ENCODE assay signal across 1 cellular context in the genomic region with DNA sequence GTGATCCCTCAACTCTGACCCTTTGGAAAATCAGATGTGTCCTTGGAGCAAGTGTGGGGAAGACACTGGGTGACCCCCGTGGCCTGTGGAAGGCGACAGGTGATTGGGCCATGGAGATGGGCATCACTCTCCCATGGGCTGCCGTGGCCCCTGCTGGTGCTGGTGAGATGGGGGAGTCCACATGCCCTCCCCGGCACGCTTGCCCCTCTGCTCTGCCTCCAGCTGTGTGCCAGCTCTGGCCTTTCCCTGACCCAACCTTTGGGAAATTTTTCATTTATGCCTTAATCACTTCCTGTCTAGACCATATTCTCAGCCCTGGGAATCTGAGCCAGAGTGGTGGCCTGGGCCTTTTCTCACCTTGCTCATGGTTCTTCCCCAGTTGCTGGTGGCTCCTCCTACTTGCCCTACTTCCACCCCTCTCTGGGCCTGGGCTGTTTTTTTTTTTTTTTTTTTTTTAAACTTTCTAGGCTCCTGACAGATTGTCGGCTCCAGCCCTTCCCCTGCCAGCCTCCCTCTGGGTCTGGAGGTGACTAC.
TF ChIP-seq lines count a peak whose summit lies in the region.

No MANE protein-coding gene starts in this region.

TF ChIP-seq in GM23338, 12 proteins besides CTCF, POLR2A, EP300 and RAD21 (continued from another document):
- TF ChIP-seq, protein P1, sequence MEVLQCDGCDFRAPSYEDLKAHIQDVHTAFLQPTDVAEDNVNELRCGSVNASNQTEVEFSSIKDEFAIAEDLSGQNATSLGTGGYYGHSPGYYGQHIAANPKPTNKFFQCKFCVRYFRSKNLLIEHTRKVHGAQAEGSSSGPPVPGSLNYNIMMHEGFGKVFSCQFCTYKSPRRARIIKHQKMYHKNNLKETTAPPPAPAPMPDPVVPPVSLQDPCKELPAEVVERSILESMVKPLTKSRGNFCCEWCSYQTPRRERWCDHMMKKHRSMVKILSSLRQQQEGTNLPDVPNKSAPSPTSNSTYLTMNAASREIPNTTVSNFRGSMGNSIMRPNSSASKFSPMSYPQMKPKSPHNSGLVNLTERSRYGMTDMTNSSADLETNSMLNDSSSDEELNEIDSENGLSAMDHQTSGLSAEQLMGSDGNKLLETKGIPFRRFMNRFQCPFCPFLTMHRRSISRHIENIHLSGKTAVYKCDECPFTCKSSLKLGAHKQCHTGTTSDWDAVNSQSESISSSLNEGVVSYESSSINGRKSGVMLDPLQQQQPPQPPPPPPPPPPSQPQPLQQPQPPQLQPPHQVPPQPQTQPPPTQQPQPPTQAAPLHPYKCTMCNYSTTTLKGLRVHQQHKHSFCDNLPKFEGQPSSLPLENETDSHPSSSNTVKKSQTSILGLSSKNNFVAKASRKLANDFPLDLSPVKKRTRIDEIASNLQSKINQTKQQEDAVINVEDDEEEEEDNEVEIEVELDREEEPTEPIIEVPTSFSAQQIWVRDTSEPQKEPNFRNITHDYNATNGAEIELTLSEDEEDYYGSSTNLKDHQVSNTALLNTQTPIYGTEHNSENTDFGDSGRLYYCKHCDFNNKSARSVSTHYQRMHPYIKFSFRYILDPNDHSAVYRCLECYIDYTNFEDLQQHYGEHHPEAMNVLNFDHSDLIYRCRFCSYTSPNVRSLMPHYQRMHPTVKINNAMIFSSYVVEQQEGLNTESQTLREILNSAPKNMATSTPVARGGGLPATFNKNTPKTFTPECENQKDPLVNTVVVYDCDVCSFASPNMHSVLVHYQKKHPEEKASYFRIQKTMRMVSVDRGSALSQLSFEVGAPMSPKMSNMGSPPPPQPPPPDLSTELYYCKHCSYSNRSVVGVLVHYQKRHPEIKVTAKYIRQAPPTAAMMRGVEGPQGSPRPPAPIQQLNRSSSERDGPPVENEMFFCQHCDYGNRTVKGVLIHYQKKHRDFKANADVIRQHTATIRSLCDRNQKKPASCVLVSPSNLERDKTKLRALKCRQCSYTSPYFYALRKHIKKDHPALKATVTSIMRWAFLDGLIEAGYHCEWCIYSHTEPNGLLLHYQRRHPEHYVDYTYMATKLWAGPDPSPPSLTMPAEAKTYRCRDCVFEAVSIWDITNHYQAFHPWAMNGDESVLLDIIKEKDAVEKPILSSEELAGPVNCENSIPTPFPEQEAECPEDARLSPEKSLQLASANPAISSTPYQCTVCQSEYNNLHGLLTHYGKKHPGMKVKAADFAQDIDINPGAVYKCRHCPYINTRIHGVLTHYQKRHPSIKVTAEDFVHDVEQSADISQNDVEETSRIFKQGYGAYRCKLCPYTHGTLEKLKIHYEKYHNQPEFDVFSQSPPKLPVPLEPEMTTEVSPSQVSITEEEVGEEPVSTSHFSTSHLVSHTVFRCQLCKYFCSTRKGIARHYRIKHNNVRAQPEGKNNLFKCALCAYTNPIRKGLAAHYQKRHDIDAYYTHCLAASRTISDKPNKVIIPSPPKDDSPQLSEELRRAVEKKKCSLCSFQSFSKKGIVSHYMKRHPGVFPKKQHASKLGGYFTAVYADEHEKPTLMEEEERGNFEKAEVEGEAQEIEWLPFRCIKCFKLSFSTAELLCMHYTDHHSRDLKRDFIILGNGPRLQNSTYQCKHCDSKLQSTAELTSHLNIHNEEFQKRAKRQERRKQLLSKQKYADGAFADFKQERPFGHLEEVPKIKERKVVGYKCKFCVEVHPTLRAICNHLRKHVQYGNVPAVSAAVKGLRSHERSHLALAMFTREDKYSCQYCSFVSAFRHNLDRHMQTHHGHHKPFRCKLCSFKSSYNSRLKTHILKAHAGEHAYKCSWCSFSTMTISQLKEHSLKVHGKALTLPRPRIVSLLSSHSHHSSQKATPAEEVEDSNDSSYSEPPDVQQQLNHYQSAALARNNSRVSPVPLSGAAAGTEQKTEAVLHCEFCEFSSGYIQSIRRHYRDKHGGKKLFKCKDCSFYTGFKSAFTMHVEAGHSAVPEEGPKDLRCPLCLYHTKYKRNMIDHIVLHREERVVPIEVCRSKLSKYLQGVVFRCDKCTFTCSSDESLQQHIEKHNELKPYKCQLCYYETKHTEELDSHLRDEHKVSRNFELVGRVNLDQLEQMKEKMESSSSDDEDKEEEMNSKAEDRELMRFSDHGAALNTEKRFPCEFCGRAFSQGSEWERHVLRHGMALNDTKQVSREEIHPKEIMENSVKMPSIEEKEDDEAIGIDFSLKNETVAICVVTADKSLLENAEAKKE (CRISPR knock-in tag; IDR thresholded peaks at IDR 0.05): no peak
- TF ChIP-seq NANOG (IDR thresholded peaks at IDR 0.05; ENCODE audit: borderline replicate concordance): no peak
